8 cellular contexts compared by ENCODE assay signal in genomic region chr16:30924086-30924714, GRCh38. TPM values are rescaled to one million over a fixed set of nuclear protein-coding genes. Genes with fewer than 3 reads are reported as not detected.
DNase-seq lines count a peak whose midpoint lies in the region; ATAC-seq and TF ChIP-seq lines count a peak whose summit lies in the region.

No MANE protein-coding gene starts in this region.

- intact Hi-C loops in CD8-positive, alpha-beta T cell (cut with DNase I, micrococcal nuclease), result loop anchor here (5.0 to 10.0 kb wide), 6 partner anchors 162 to 1117 kb away; partner anchors contain the start of genes ALDOA (in 1 of the 2), CD2BP2 (in 1 of the 2), CFAP119 (in 1 of the 2) and MAZ (in 1 of the 2)
- intact Hi-C loops in colonic mucosa (cut with DNase I), result no loop called here

- peak overlapping the region; percentile 46 to 68 for H3K9ac ChIP-seq in colonic mucosa (ENCODE audit: low read depth in 2 of 2, low read length in 2 of 2)

- H3K27me3 ChIP-seq in CD8-positive, alpha-beta T cell (ENCODE audit: insufficient read depth, low read length), result no peaks in the 10 kb centered on the region
- H3K27me3 ChIP-seq in colonic mucosa, result no peaks in the 10 kb centered on the region

- H3K4me1 ChIP-seq in CD8-positive, alpha-beta T cell (ENCODE audit: insufficient read depth, low read length), result peaks cover 14% of the 10 kb centered on the region
- no peaks in the 10 kb centered on the region for H3K4me1 ChIP-seq in colonic mucosa

- H3K9me3 Mint-ChIP-seq in CD8-positive, alpha-beta T cell, result no peaks in the 10 kb centered on the region
- H3K9me3 Mint-ChIP-seq in naive B cell, result no peaks in the 10 kb centered on the region

- CTCF ChIA-PET in CD8-positive, alpha-beta T cell (lab: Charles Lee), result interaction anchor here (1.0 to 1.6 kb wide), 2 partner anchors 18 to 79 kb away, joined by 3 to 13 read pairs; no protein-coding TSS in a partner anchor

- H3K4me1 Mint-ChIP-seq in CD8-positive, alpha-beta T cell (ENCODE audit: low read depth), result peaks cover 22% of the 10 kb centered on the region
- peaks cover 33 to 35% (median 34%) of the 10 kb centered on the region in 3 donors for H3K4me1 Mint-ChIP-seq in naive B cell

- H3K4me3 Mint-ChIP-seq in CD8-positive, alpha-beta T cell, result peak overlapping the region; percentile 67
- H3K4me3 Mint-ChIP-seq in naive B cell, result peak overlapping the region; percentile 68 to 83 (median 78)

- H3K4me3 ChIP-seq in CD8-positive, alpha-beta T cell (ENCODE audit: low read depth, low read length), result no peak overlapping the region
- H3K4me3 ChIP-seq in colonic mucosa, result peak overlapping the region; percentile 75

- DNase-seq in CD8-positive, alpha-beta T cell, result no peak
- DNase-seq in NCI-H146 (lab: John Stamatoyannopoulos, UW) (peak; percentile 35), colonic mucosa (peak; percentile 39), naive B cell (no peak), NCI-H1694 treated with DMSO at 0.1 percent for 48 hours (lab: John Stamatoyannopoulos, UW) (no peak), NCI-H2107 (lab: John Stamatoyannopoulos, UW) (no peak), globus pallidus (ENCODE audit: low spot score) (no peak)

- no peaks in the 10 kb centered on the region for H3K27me3 Mint-ChIP-seq in CD8-positive, alpha-beta T cell (ENCODE audit: low read depth)
- H3K27me3 Mint-ChIP-seq in naive B cell, result no peaks in the 10 kb centered on the region

- POLR2A ChIA-PET in CD8-positive, alpha-beta T cell (lab: Charles Lee), result no interaction called here

- no peak for TF ChIP-seq CTCF in CD8-positive, alpha-beta T cell (IDR thresholded peaks at IDR 0.05)
- no peak for TF ChIP-seq CTCF in colonic mucosa (IDR thresholded peaks at IDR 0.05)

- peak overlapping the region; percentile 27 for H3K27ac Mint-ChIP-seq in CD8-positive, alpha-beta T cell
- peak overlapping the region in 1 of 6 donors; percentile 14 for H3K27ac Mint-ChIP-seq in naive B cell

- no peaks in the 10 kb centered on the region for H3K9me3 ChIP-seq in CD8-positive, alpha-beta T cell (ENCODE audit: low read length)
- H3K9me3 ChIP-seq in colonic mucosa, result no peaks in the 10 kb centered on the region

- H3K36me3 ChIP-seq in CD8-positive, alpha-beta T cell (ENCODE audit: insufficient read depth, low read length), result no peaks in the 10 kb centered on the region
- H3K36me3 ChIP-seq in colonic mucosa, result no peaks in the 10 kb centered on the region

- H3K27ac ChIP-seq in CD8-positive, alpha-beta T cell (ENCODE audit: low read depth, low read length), result no peak overlapping the region
- H3K27ac ChIP-seq in colonic mucosa, result peak overlapping the region; percentile 53

- ATAC-seq in CD8-positive, alpha-beta T cell, result no peak
- ATAC-seq in naive B cell (ENCODE audit: low read depth in 2 of 2), result no peak
- no peak for ATAC-seq in HG03457 (IDR thresholded peaks at IDR 0.05; ENCODE audit: unreplicated experiment)

- H3K36me3 Mint-ChIP-seq in CD8-positive, alpha-beta T cell, result peaks cover 10% of the 10 kb centered on the region
- no peaks in the 10 kb centered on the region for H3K36me3 Mint-ChIP-seq in naive B cell

RNA-seq across cellular contexts. Expression of gene FBXL19, which starts 0.8 kb away (rescaled TPM):
- total RNA-seq in CD8-positive, alpha-beta T cell, result 1 to 10 TPM; 5.4 to 5.9 TPM
- 10 to 100 TPM; 21.9 to 44.8 TPM for total RNA-seq in colonic mucosa
- polyA plus RNA-seq in naive B cell (ENCODE audit: low read depth in 6 of 6), result under 1 TPM in 4 of 6 donors, not detected in 2; 0.21 to 0.48 (median 0.27) TPM

RNA-seq across cellular contexts. Expression of gene ORAI3, which starts 24.7 kb away (rescaled TPM):
- 1 to 10 TPM; 2.0 to 2.8 TPM for total RNA-seq in CD8-positive, alpha-beta T cell
- 10 to 100 TPM; 14.3 to 22.1 TPM for total RNA-seq in colonic mucosa
- 10 to 100 TPM; 65.8 to 83.4 (median 78.3) TPM for polyA plus RNA-seq in naive B cell (ENCODE audit: low read depth in 6 of 6)

RNA-seq across cellular contexts. Expression of gene CTF1, which starts 27.8 kb away (rescaled TPM):
- not detected for total RNA-seq in CD8-positive, alpha-beta T cell
- total RNA-seq in colonic mucosa, result 1 to 10 TPM in 1 of 2 donors, under 1 TPM in 1; 0.72 to 1.6 TPM
- under 1 TPM in 3 of 6 donors, not detected in 3; 0.40 to 0.67 (median 0.47) TPM for polyA plus RNA-seq in naive B cell (ENCODE audit: low read depth in 6 of 6)

RNA-seq across cellular contexts. Expression of gene BCL7C, which starts 30.3 kb away (rescaled TPM):
- total RNA-seq in CD8-positive, alpha-beta T cell, result 10 to 100 TPM; 16.0 to 16.2 TPM
- total RNA-seq in colonic mucosa, result 10 to 100 TPM; 19.9 to 34.5 TPM
- 10 to 100 TPM; 29.4 to 40.3 (median 33.1) TPM for polyA plus RNA-seq in naive B cell (ENCODE audit: low read depth in 6 of 6)

RNA-seq across cellular contexts. Expression of gene SETD1A, which starts 33.4 kb away (rescaled TPM):
- 10 to 100 TPM; 43.6 to 48.3 TPM for total RNA-seq in CD8-positive, alpha-beta T cell
- 10 to 100 TPM; 11.6 to 15.9 TPM for total RNA-seq in colonic mucosa
- 1 to 10 TPM in 2 of 6 donors, under 1 TPM in 3, not detected in 1; 0.69 to 2.8 (median 0.85) TPM for polyA plus RNA-seq in naive B cell (ENCODE audit: low read depth in 6 of 6)

Comparison
In these comparisons a context has a peak if more than half of its experiments do, and no peak if none do; other contexts are left out.
1. DNase-seq: peak in NCI-H146 (single experiment) and colonic mucosa (single experiment); none in CD8-positive, alpha-beta T cell (0 of 7), naive B cell (single experiment), NCI-H1694 treated with DMSO at 0.1 percent for 48 hours (single experiment), NCI-H2107 (single experiment) and globus pallidus (single experiment).
2. RNA of gene ORAI3, which starts 24.7 kb away (total RNA-seq): 14.3 to 22.1 TPM in colonic mucosa; 2.0 to 2.8 TPM in CD8-positive, alpha-beta T cell; every median in the first group is over 4 times any median in the second.